In the genomic region with DNA sequence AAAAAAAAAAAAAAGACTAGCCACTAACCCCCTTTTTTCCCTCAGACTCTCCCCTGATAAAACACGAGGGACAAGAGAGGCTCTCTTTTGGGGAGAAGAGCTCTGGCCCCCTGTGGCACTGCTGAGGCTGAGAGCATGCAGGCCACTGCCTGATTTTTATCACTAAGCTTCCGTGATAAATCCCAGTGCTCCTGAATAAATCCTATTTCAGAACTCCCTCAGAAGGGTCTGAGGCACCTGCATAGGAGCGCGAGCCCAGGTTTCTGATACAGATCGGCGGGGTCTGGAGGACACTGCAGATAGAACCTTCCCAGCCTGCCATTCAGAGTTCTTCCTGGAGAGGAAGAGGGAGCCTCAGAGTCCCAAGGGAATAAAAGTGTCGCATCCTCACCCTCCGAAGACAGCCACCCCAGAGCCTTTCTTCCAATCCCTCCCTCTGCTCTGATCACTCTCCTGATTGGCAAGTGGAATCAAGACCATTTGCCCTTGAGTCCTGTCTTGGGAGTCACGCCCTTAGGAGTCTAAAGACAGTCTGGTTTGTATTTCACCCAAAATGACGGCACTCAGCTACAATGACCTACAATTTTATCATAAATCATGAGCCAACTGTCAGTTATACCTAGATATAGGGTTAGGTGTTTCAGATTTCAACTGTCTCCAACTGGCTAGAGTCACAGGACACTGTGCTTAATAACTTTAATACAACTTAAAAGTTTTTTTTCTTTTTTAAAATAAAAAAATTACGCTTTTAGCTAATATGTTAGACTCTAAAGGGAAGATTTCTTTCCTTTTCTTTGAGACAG, we compare ENCODE assay signal across 1 cellular context.
TF ChIP-seq lines count a peak whose summit lies in the region.

No MANE protein-coding gene starts in this region.

TF ChIP-seq in IMR-90, 13 proteins besides CTCF, POLR2A, EP300 and RAD21:
- TF ChIP-seq, protein P1, sequence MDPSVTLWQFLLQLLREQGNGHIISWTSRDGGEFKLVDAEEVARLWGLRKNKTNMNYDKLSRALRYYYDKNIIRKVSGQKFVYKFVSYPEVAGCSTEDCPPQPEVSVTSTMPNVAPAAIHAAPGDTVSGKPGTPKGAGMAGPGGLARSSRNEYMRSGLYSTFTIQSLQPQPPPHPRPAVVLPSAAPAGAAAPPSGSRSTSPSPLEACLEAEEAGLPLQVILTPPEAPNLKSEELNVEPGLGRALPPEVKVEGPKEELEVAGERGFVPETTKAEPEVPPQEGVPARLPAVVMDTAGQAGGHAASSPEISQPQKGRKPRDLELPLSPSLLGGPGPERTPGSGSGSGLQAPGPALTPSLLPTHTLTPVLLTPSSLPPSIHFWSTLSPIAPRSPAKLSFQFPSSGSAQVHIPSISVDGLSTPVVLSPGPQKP (IDR thresholded peaks at IDR 0.05; ENCODE audit: borderline replicate concordance, low read depth, low read length), result no peak
- TF ChIP-seq CHD1 (IDR thresholded peaks at IDR 0.05; ENCODE audit: low read depth, low read length) (no peak), SMC3 (IDR thresholded peaks at IDR 0.05; ENCODE audit: low read depth, low read length) (no peak), RFX5 (IDR thresholded peaks at IDR 0.05; ENCODE audit: low read depth, low read length) (no peak), RCOR1 (IDR thresholded peaks at IDR 0.05; ENCODE audit: insufficient replicate concordance, low read length) (no peak)
